In the genomic region with DNA sequence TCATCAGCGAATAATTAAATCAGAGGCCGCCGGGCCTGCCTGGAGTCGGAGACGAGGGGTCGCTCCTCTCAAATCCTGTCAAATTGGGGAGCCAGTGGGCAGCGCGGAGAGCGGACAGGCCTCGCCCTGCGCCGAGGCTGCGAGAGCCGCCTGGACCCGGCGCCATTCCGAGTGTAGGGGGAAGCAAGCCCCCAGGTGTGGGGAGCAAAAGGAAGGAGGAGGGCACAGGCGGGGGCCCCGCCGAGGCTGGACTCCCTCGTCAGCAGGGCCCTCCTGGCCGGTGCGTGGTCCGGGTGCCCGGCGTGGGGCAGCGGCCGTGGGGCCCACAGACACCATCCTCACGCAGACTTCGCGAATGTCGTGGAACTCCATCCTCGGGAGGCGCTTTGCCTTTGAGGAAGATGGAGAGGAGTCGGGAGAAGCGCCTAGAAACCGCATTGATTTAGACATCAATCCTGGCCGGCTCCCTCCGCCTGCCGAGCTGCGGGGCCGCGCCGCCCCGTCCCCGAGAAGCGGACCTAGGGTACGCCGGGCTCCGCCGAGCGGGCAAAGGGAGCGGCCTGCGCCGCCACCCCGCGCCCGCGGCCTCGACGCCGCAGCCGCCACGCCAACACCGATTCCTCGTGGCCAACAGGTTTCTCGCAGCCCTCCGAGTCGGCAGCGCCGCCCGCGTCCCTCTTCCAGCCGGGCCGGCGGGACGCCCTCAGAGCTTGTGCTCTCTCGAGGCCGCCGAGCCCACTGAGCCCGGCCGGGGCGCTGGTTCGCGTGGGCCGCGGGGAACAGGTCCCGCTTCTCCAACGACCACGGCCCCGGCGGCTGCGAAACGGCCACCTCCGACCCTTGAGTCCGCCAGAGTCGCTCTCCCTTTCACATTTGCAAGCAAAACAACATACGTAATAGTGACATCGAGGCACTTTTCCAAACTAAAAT, we compare ENCODE assay signal across 14 cellular contexts. TPM values are rescaled to one million over a fixed set of nuclear protein-coding genes. Genes with fewer than 3 reads are reported as not detected.
DNase-seq lines count a peak whose midpoint lies in the region; ATAC-seq and TF ChIP-seq lines count a peak whose summit lies in the region.
"Had no signal": no experiment of that assay in that cellular context is flagged by ENCODE, and none has a peak within 500 bp of the region (broad histone marks: within the 10 kb centered on the region; RNA-seq: fewer than 3 reads in every experiment).

No MANE protein-coding gene starts in this region.

- no peak overlapping the region for H3K27ac Mint-ChIP-seq in CD8-positive, alpha-beta T cell

- no TSS peak for BruUV-seq in PC-9 (replicated peaks; lab: Mats Ljungman, UMichigan)

- H3K27me3 ChIP-seq in CD8-positive, alpha-beta T cell (ENCODE audit: insufficient read depth, low read length), result peaks cover 54% of the 10 kb centered on the region
- peaks cover 85% of the 10 kb centered on the region for H3K27me3 ChIP-seq in HUES6 (ENCODE audit: control insufficient read depth, insufficient read depth, low read length)
- H3K27me3 ChIP-seq in hepatocyte, result peaks cover 85% of the 10 kb centered on the region
- H3K27me3 ChIP-seq in trophoblast cell (ENCODE audit: insufficient read depth, low read length), result peaks cover 51% of the 10 kb centered on the region
- H3K27me3 ChIP-seq in PC-9 (ENCODE audit: insufficient read depth, low read depth), result no peaks in the 10 kb centered on the region

- no peak for DNase-seq in CD8-positive, alpha-beta T cell
- DNase-seq in hepatocyte (ENCODE audit: low spot score) (no peak), trophoblast cell (no peak), PC-9 (no peak)
- no peak for DNase-seq in stimulated activated naive CD4-positive, alpha-beta T cell treated with Interleukin-2 at 50 U/mL for 16 hours (lab: John Stamatoyannopoulos, UW)
- DNase-seq: activated gamma-delta T cell, Caco-2, KBM-7, WERI-Rb-1 had no signal

- no peak overlapping the region for H2BK5ac ChIP-seq in trophoblast cell (ENCODE audit: low read depth, low read length, poor library complexity)

- H3K9me2 ChIP-seq in hepatocyte (replicated peaks; ENCODE audit: insufficient read depth), result no peaks in the 10 kb centered on the region
- H3K9me2 ChIP-seq in PC-9 (ENCODE audit: insufficient read depth), result no peaks in the 10 kb centered on the region

- H4K8ac ChIP-seq in trophoblast cell (ENCODE audit: low read depth, low read length), result peak overlapping the region; percentile 50

- TF ChIP-seq CTCF in CD8-positive, alpha-beta T cell (IDR thresholded peaks at IDR 0.05), result no peak
- TF ChIP-seq CTCF in hepatocyte (IDR thresholded peaks at IDR 0.05; ENCODE audit: poor library complexity) (no peak), PC-9 (conservative IDR thresholded peaks at IDR 0.05) (no peak)

- peak overlapping the region; percentile 39 for H3K4me3 Mint-ChIP-seq in CD8-positive, alpha-beta T cell

- WGBS in hepatocyte (ENCODE audit: low lambda C conversion rate, missing lambda C conversion rate), result 3% methylated on average over 95 of the region's 99 CpGs
- no CpG with 5 or more reads among the region's 99 CpGs for WGBS in trophoblast cell (ENCODE audit: extremely low coverage, insufficient coverage, insufficient read length)

- H2AK5ac ChIP-seq in trophoblast cell (ENCODE audit: low read length), result no peak overlapping the region

- intact Hi-C loops in CD8-positive, alpha-beta T cell (cut with DNase I, micrococcal nuclease), result no loop called here
- intact Hi-C loops in PC-9 (cut with micrococcal nuclease; ENCODE audit: unreplicated experiment), result no loop called here

- H3K14ac ChIP-seq in trophoblast cell (ENCODE audit: low read length), result no peak overlapping the region

- peaks cover 14% of the 10 kb centered on the region for H3K4me1 ChIP-seq in CD8-positive, alpha-beta T cell (ENCODE audit: insufficient read depth, low read length)
- H3K4me1 ChIP-seq in HUES6 (ENCODE audit: control insufficient read depth, insufficient read depth, low read length) (peaks cover 34% of the 10 kb centered on the region), hepatocyte (ENCODE audit: insufficient read depth) (peaks cover 7% of the 10 kb centered on the region), trophoblast cell (ENCODE audit: control insufficient read depth in 1 of 2, insufficient read depth in 2 of 2, low read length in 2 of 2) (peaks cover 4 to 9% of the 10 kb centered on the region in 2 experiments), PC-9 (replicated peaks; ENCODE audit: insufficient read depth) (peaks cover 10% of the 10 kb centered on the region)
- H3K4me1 ChIP-seq: Caco-2, pancreas had no signal

- H3K79me1 ChIP-seq in trophoblast cell (ENCODE audit: low read length), result peaks cover 2% of the 10 kb centered on the region

- peaks cover 73% of the 10 kb centered on the region for H3K27me3 Mint-ChIP-seq in CD8-positive, alpha-beta T cell (ENCODE audit: low read depth)

- peak overlapping the region; percentile 73 for H2AFZ ChIP-seq in hepatocyte
- peak overlapping the region; percentile 17 for H2AFZ ChIP-seq in trophoblast cell (ENCODE audit: insufficient read depth, low read length, poor library complexity)
- H2AFZ ChIP-seq in PC-9, result no peak overlapping the region

- CTCF ChIA-PET in CD8-positive, alpha-beta T cell (lab: Charles Lee), result no interaction called here
- CTCF ChIA-PET in PC-9 (lab: Charles Lee), result no interaction called here

- H3K9me3 ChIP-seq in CD8-positive, alpha-beta T cell (ENCODE audit: low read length), result no peaks in the 10 kb centered on the region
- H3K9me3 ChIP-seq in HUES6 (ENCODE audit: control insufficient read depth, insufficient read depth, low read depth, low read length), result no peaks in the 10 kb centered on the region
- no peaks in the 10 kb centered on the region for H3K9me3 ChIP-seq in hepatocyte (ENCODE audit: low read depth)
- peaks cover 9% of the 10 kb centered on the region for H3K9me3 ChIP-seq in trophoblast cell (ENCODE audit: insufficient read depth, low read depth, low read length)
- no peaks in the 10 kb centered on the region for H3K9me3 ChIP-seq in PC-9 (ENCODE audit: insufficient read depth, low read depth)
- H3K9me3 ChIP-seq: Caco-2, pancreas had no signal

- peaks cover 18% of the 10 kb centered on the region for H3K4me1 Mint-ChIP-seq in CD8-positive, alpha-beta T cell (ENCODE audit: low read depth)

- ATAC-seq in CD8-positive, alpha-beta T cell, result no peak
- ATAC-seq in HG03439 (IDR thresholded peaks at IDR 0.05; ENCODE audit: unreplicated experiment) (no peak), GM19023 (IDR thresholded peaks at IDR 0.05; ENCODE audit: unreplicated experiment) (no peak)
- ATAC-seq: GM12878 had no signal

- H3K9me3 Mint-ChIP-seq in CD8-positive, alpha-beta T cell, result peaks cover 4% of the 10 kb centered on the region

- H3K79me2 ChIP-seq in hepatocyte (no peaks in the 10 kb centered on the region), trophoblast cell (ENCODE audit: control insufficient read depth, insufficient read depth, low read length, poor library complexity) (no peaks in the 10 kb centered on the region), PC-9 (ENCODE audit: low read depth) (no peaks in the 10 kb centered on the region)

- no peak overlapping the region for H2BK120ac ChIP-seq in trophoblast cell (ENCODE audit: insufficient read depth, low read length, poor library complexity)

- H3K4me2 ChIP-seq in hepatocyte (peak overlapping the region; percentile 80), trophoblast cell (ENCODE audit: low read length) (peak overlapping the region; percentile 85), PC-9 (no peak overlapping the region)

- H3K23ac ChIP-seq in trophoblast cell (ENCODE audit: low read length), result no peak overlapping the region

- no peak overlapping the region for H2BK12ac ChIP-seq in trophoblast cell (ENCODE audit: low read length)

- no peak overlapping the region for H3K9ac ChIP-seq in HUES6 (ENCODE audit: low read length)
- H3K9ac ChIP-seq in trophoblast cell (ENCODE audit: low read length), result no peak overlapping the region

- H3K4me3 ChIP-seq in CD8-positive, alpha-beta T cell (ENCODE audit: low read depth, low read length), result no peak overlapping the region
- H3K4me3 ChIP-seq in HUES6 (ENCODE audit: low read depth, low read length) (peak overlapping the region; percentile 71), hepatocyte (no peak overlapping the region), trophoblast cell (ENCODE audit: low read depth, low read length) (peak overlapping the region; percentile 63), PC-9 (no peak overlapping the region)
- H3K4me3 ChIP-seq: GM12878 had no signal

- no peak overlapping the region for H4K12ac ChIP-seq in trophoblast cell (ENCODE audit: low read depth, low read length)

- POLR2A ChIA-PET in CD8-positive, alpha-beta T cell (lab: Charles Lee), result no interaction called here
- POLR2A ChIA-PET in PC-9 (lab: Charles Lee; ENCODE audit: unreplicated experiment), result interaction anchor here (0.7 kb wide), 1 partner anchor 217 kb away, joined by 8 read pairs; no protein-coding TSS in a partner anchor

- H3K36me3 ChIP-seq in CD8-positive, alpha-beta T cell (ENCODE audit: insufficient read depth, low read length), result no peaks in the 10 kb centered on the region
- H3K36me3 ChIP-seq in HUES6 (ENCODE audit: control insufficient read depth, insufficient read depth, low read length) (no peaks in the 10 kb centered on the region), hepatocyte (replicated peaks; ENCODE audit: insufficient read depth, low read depth) (no peaks in the 10 kb centered on the region), trophoblast cell (ENCODE audit: control insufficient read depth in 1 of 2, insufficient read depth in 2 of 2, low read length in 2 of 2) (no peaks in the 10 kb centered on the region), PC-9 (ENCODE audit: low read depth) (no peaks in the 10 kb centered on the region)
- H3K36me3 ChIP-seq: pancreas, WERI-Rb-1 had no signal

- H3K18ac ChIP-seq in trophoblast cell (ENCODE audit: low read length), result no peak overlapping the region

- no peaks in the 10 kb centered on the region for H3F3A ChIP-seq in PC-9 (ENCODE audit: insufficient read depth, low read depth)

- no peaks in the 10 kb centered on the region for H3K36me3 Mint-ChIP-seq in CD8-positive, alpha-beta T cell

- no peak overlapping the region for H4K91ac ChIP-seq in trophoblast cell (ENCODE audit: low read depth, low read length)

- H3K4ac ChIP-seq in trophoblast cell (ENCODE audit: low read depth, low read length), result no peak overlapping the region

- no peaks in the 10 kb centered on the region for H4K20me1 ChIP-seq in hepatocyte (ENCODE audit: insufficient read depth, poor library complexity, severe bottlenecking)
- no peaks in the 10 kb centered on the region for H4K20me1 ChIP-seq in PC-9 (ENCODE audit: insufficient read depth)

- no peak overlapping the region for H3K27ac ChIP-seq in CD8-positive, alpha-beta T cell (ENCODE audit: low read depth, low read length)
- H3K27ac ChIP-seq in HUES6 (ENCODE audit: low read depth, low read length) (no peak overlapping the region), hepatocyte (no peak overlapping the region), trophoblast cell (ENCODE audit: low read depth, low read length) (no peak overlapping the region), PC-9 (no peak overlapping the region)
- H3K27ac ChIP-seq: pancreas, WERI-Rb-1 had no signal

RNA-seq across cellular contexts. Expression of a gene that starts 6.7 kb away (rescaled TPM):
- not detected for total RNA-seq in CD8-positive, alpha-beta T cell
- 1.7 TPM in 2 replicates for total RNA-seq in hepatocyte
- 0.16 and 0.24 TPM in 2 replicates for polyA plus RNA-seq in hepatocyte
- 0.06 and 0.07 TPM in 2 replicates for polyA plus RNA-seq in trophoblast cell (2013)
- total RNA-seq in PC-9 (2021), result 0.35 and 0.40 TPM in 2 replicates

Comparison
In these comparisons a context has a peak if more than half of its experiments do, and no peak if none do; other contexts are left out.
1. H3K4me3 ChIP-seq: peak in HUES6 (single experiment) and trophoblast cell (single experiment); none in CD8-positive, alpha-beta T cell (single experiment), hepatocyte (single experiment) and PC-9 (single experiment).